Comparison of ENCODE assay signal across 8 cellular contexts in the genomic region with DNA sequence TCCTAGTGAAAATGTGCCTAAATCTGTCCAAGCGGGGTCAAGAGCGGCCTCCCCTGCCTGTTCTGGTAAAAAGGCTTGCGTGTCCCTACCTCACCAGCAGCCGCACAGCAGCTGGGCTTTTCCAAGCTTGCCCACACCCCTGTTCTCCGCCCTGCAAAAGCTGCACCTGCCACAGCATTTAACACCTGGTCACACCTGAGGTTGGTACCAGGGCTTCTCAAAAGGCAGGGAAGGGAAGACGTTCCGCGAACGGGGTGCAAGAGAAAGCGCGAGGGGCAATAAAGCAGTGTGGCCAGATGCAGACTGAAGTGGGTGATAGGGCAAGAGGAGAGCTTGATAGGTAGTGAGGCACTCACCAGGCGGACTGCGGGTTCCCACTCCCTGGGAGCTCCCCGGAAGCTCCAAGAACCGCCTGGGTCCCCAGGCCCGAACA. TPM values are rescaled to one million over a fixed set of nuclear protein-coding genes. Genes with fewer than 3 reads are reported as not detected.
A peak's percentile ranks its signal among the peaks of the same experiment; 100 is the strongest.
DNase-seq lines count a peak whose midpoint lies in the region; ATAC-seq and TF ChIP-seq lines count a peak whose summit lies in the region.

No MANE protein-coding gene starts in this region.

- DNase-seq in ELF-1 (ENCODE audit: low read depth, low spot score) = peak; percentile 42
- DNase-seq in OCI-M1 (lab: John Stamatoyannopoulos, UW) = peak; percentile 57
- no peak for DNase-seq in chondrocyte (ENCODE audit: low spot score)
- DNase-seq in left colon = peak in 1 of 2 donors; percentile 52
- no peak for DNase-seq in UCSD-AML1 (lab: John Stamatoyannopoulos, UW; ENCODE audit: unreplicated experiment)

- peak overlapping the region; percentile 96 for H3K4me3 Mint-ChIP-seq in chondrocyte (ENCODE audit: unreplicated experiment)

- peaks cover 7% of the 10 kb centered on the region for H3K36me3 ChIP-seq in thymus (ENCODE audit: control insufficient read depth, insufficient read depth)

- H3K4me3 ChIP-seq in thymus (ENCODE audit: low read length) = peak overlapping the region; percentile 85

- H3K9me3 Mint-ChIP-seq in chondrocyte (ENCODE audit: low read depth) = no peaks in the 10 kb centered on the region

- 14% methylated on average over 16 of the region's 16 CpGs for WGBS in thymus

- H3K36me3 Mint-ChIP-seq in chondrocyte (ENCODE audit: low read depth) = peaks cover 5% of the 10 kb centered on the region

- peaks cover 24% of the 10 kb centered on the region for H3K4me1 Mint-ChIP-seq in chondrocyte (ENCODE audit: low read depth)

- H3K27me3 Mint-ChIP-seq in chondrocyte (ENCODE audit: low read depth) = no peaks in the 10 kb centered on the region

- no peaks in the 10 kb centered on the region for H3K9me3 ChIP-seq in thymus (ENCODE audit: control insufficient read depth)

- peak; percentile 43 for ATAC-seq in GM21367 (IDR thresholded peaks at IDR 0.05; ENCODE audit: unreplicated experiment)
- ATAC-seq in HG03558 (IDR thresholded peaks at IDR 0.05; ENCODE audit: extremely low read depth, unreplicated experiment) = peak; percentile 18
- ATAC-seq in left colon = peak; percentile 86

- TF ChIP-seq CTCF in chondrocyte (IDR thresholded peaks at IDR 0.05) = no peak

- peak overlapping the region; percentile 88 for H3K27ac ChIP-seq in thymus (ENCODE audit: low read depth)

- intact Hi-C loops in left colon (cut with DNase I, micrococcal nuclease) = no loop called here

- H3K27me3 ChIP-seq in thymus (ENCODE audit: control insufficient read depth, insufficient read depth) = no peaks in the 10 kb centered on the region

- H3K27ac Mint-ChIP-seq in chondrocyte (ENCODE audit: unreplicated experiment) = peak overlapping the region; percentile 86

- peaks cover 12% of the 10 kb centered on the region for H3K4me1 ChIP-seq in thymus (ENCODE audit: control insufficient read depth, insufficient read depth, low read length)

RNA-seq across cellular contexts. Expression of gene TMEM182, which starts 25.6 kb away (rescaled TPM):
- total RNA-seq in chondrocyte (4.2 to 6.0 TPM (median 5.1 TPM) in 3 replicates), left colon (1 to 10 TPM; 2.5 to 2.6 TPM)
- 2.6 TPM for polyA plus RNA-seq in thymus

Comparison
In these comparisons a context has a peak if more than half of its experiments do, and no peak if none do; other contexts are left out.
1. DNase-seq: peak in ELF-1 (single experiment) and OCI-M1 (single experiment); none in chondrocyte (single experiment) and UCSD-AML1 (single experiment).
2. ATAC-seq: peak in every context shown above with its lines; median percentile 86 in left colon; 43 in GM21367; 18 in HG03558.